In genomic region chr1:83593073-83593472, GRCh38 we compare ENCODE assay signal across 20 cellular contexts.
DNase-seq lines count a peak whose midpoint lies in the region; ATAC-seq and FAIRE-seq lines count a peak whose summit lies in the region.
"Had no signal": no experiment of that assay in that cellular context is flagged by ENCODE, and none has a peak within 500 bp of the region (broad histone marks: within the 10 kb centered on the region; RNA-seq: fewer than 3 reads in every experiment).

No MANE protein-coding gene starts in this region.

- peaks cover 6% of the 10 kb centered on the region; the same call in 1 of the 2 replicates for H3K4me1 ChIP-seq in Karpas-422 (ENCODE audit: low read length)

- peak; percentile 19 for DNase-seq in ELF-1 (ENCODE audit: low read depth, low spot score)
- DNase-seq in Karpas-422: peak; percentile 46
- peak; percentile 1 for DNase-seq in SK-MEL-5 (ENCODE audit: low read depth, low spot score)
- peak; percentile 9 for DNase-seq in left kidney (ENCODE audit: low read depth, low spot score)
- DNase-seq in activated naive CD4-positive, alpha-beta T cell treated with anti-CD3 and anti-CD28 coated beads, Interleukin-2, amount 50 U/mL, for 72 hours (ENCODE audit: low spot score in 2 of 2): no peak
- DNase-seq in HTR-8/SVneo (ENCODE audit: insufficient read length, low spot score): no peak
- DNase-seq: Calu3; CD4-positive, alpha-beta memory T cell; DMS79 treated with DMSO at 0.1 percent for 48 hours; GDM1; NCI-H1417 treated with DMSO at 0.1 percent for 48 hours; NCI-H1930; NCI-H2171 treated with DMSO at 0.1 percent for 48 hours; NCI-H446 treated with DMSO at 0.1 percent for 48 hours had no signal

- in situ Hi-C loops in SK-MEL-5 (cut with HindIII; ENCODE audit: low pct_unique_long_range_greater_than_20kb, low sequenced_read_pairs): no loop called here

- no peak overlapping the region for H3K4me2 ChIP-seq in Karpas-422 (ENCODE audit: low read depth, low read length, poor library complexity, severe bottlenecking)

- H3K9me3 ChIP-seq in Karpas-422 (ENCODE audit: low read length): no peaks in the 10 kb centered on the region

- no peak overlapping the region for H3K27ac ChIP-seq in Karpas-422 (ENCODE audit: low read length)
- H3K27ac ChIP-seq: HL-60, SK-N-MC had no signal

- no peaks in the 10 kb centered on the region for H3K9me2 ChIP-seq in Karpas-422 (replicated peaks; ENCODE audit: insufficient read depth, low read length)

- no peaks in the 10 kb centered on the region for H3K27me3 ChIP-seq in Karpas-422 (ENCODE audit: low read length)

- no peak overlapping the region for H3K27ac Mint-ChIP-seq in activated naive CD4-positive, alpha-beta T cell treated with anti-CD3 and anti-CD28 coated beads, Interleukin-2, amount 50 U/mL, for 72 hours

- FAIRE-seq in HTR-8/SVneo (lab: Jason Lieb, UNC): no peak
- FAIRE-seq: GM12878 had no signal

- no peak overlapping the region for H3K9ac ChIP-seq in Karpas-422 (ENCODE audit: low read length)

- H3K36me3 Mint-ChIP-seq in activated naive CD4-positive, alpha-beta T cell treated with anti-CD3 and anti-CD28 coated beads, Interleukin-2, amount 50 U/mL, for 72 hours: peaks cover 0 to 9% of the 10 kb centered on the region in 2 donors

- no peak overlapping the region for H2AFZ ChIP-seq in Karpas-422 (ENCODE audit: low read length)

- H4K20me1 ChIP-seq in Karpas-422 (ENCODE audit: insufficient read depth, low read depth, low read length): no peaks in the 10 kb centered on the region

- H3K9me3 Mint-ChIP-seq in activated naive CD4-positive, alpha-beta T cell treated with anti-CD3 and anti-CD28 coated beads, Interleukin-2, amount 50 U/mL, for 72 hours: peaks cover 2 to 9% of the 10 kb centered on the region in 2 donors

- H3K79me2 ChIP-seq in Karpas-422 (ENCODE audit: low read length): no peaks in the 10 kb centered on the region

- no peak overlapping the region for H3K4me3 ChIP-seq in Karpas-422 (ENCODE audit: low read length)
- H3K4me3 ChIP-seq: GM12878, SK-N-MC had no signal

- no peaks in the 10 kb centered on the region for H3K36me3 ChIP-seq in Karpas-422 (ENCODE audit: insufficient read depth, low read length)

- ATAC-seq in activated naive CD4-positive, alpha-beta T cell treated with anti-CD3 and anti-CD28 coated beads, Interleukin-2, amount 50 U/mL, for 72 hours: no peak
- no peak for ATAC-seq in HG02763 (IDR thresholded peaks at IDR 0.05; ENCODE audit: unreplicated experiment)
- ATAC-seq: GM12878, Panc1, Right ventricle myocardium inferior had no signal

Comparison
In these comparisons a context has a peak if more than half of its experiments do, and no peak if none do; other contexts are left out.
1. DNase-seq: peak in ELF-1 (single experiment), Karpas-422 (single experiment), SK-MEL-5 (single experiment) and left kidney (single experiment); none in activated naive CD4-positive, alpha-beta T cell treated with anti-CD3 and anti-CD28 coated beads, Interleukin-2, amount 50 U/mL, for 72 hours (0 of 2) and HTR-8/SVneo (single experiment).